In the genomic region with DNA sequence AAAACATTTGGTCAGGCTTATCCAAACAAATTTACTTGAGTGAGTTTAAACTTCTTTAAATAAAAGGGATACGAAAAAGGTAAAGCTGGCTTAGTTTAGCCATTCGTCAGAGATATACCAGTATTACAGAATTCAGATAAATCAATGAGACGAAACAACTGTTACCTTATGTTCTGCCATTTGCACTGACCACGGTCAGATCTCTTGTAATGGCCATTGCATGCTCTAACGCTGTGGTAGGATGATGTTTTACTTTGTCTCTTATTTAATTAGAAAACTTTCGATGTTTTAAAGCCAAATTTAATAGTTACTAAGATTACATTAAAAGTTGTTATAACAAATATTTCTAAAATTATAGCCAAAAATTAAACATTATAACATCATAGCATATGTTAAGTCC, we compare ENCODE assay signal across 11 cellular contexts. TPM values are rescaled to one million over a fixed set of nuclear protein-coding genes. Genes with fewer than 3 reads are reported as not detected.
DNase-seq lines count a peak whose midpoint lies in the region; ATAC-seq and TF ChIP-seq lines count a peak whose summit lies in the region.
"Had no signal": no experiment of that assay in that cellular context is flagged by ENCODE, and none has a peak within 500 bp of the region (broad histone marks: within the 10 kb centered on the region; RNA-seq: fewer than 3 reads in every experiment).

No MANE protein-coding gene starts in this region.

- ATAC-seq in RWPE2 (ENCODE audit: low read depth) (no peak), HG03432 (IDR thresholded peaks at IDR 0.05; ENCODE audit: unreplicated experiment) (no peak)
- ATAC-seq in activated naive CD4-positive, alpha-beta T cell treated with anti-CD3 and anti-CD28 coated beads, Interleukin-2, amount 50 U/mL, for 72 hours = no peak

- TF ChIP-seq CTCF in RWPE2 (IDR thresholded peaks at IDR 0.05; ENCODE audit: poor library complexity, severe bottlenecking) (no peak), fibroblast of mammary gland (conservative IDR thresholded peaks at IDR 0.05; ENCODE audit: control insufficient read depth, insufficient read depth, low read depth, low read length) (no peak)

- H3K27me3 ChIP-seq in RWPE2 (ENCODE audit: insufficient read depth, poor library complexity, severe bottlenecking) = no peaks in the 10 kb centered on the region

- H3K36me3 Mint-ChIP-seq in activated naive CD4-positive, alpha-beta T cell treated with anti-CD3 and anti-CD28 coated beads, Interleukin-2, amount 50 U/mL, for 72 hours = peaks cover 20 to 26% of the 10 kb centered on the region in 2 donors

- H3K27ac ChIP-seq in RWPE2 (ENCODE audit: poor library complexity, severe bottlenecking) = no peak overlapping the region

- peaks cover 20% of the 10 kb centered on the region for H3K36me3 ChIP-seq in RWPE2 (ENCODE audit: low read depth)

- H3K9me3 ChIP-seq in RWPE2 (ENCODE audit: severe bottlenecking) = no peaks in the 10 kb centered on the region

- DNase-seq in NCI-H748 (lab: John Stamatoyannopoulos, UW; ENCODE audit: unreplicated experiment) (peak; percentile 10), NCI-H748 treated with DMSO at 0.1 percent for 48 hours (lab: John Stamatoyannopoulos, UW) (no peak), RWPE2 (ENCODE audit: low spot score) (no peak), fibroblast of mammary gland (ENCODE audit: low read depth) (peak; percentile 10), skeletal muscle cell (ENCODE audit: low read depth) (no peak), hypothalamus (lab: John Stamatoyannopoulos, UW) (no peak)
- no peak for DNase-seq in activated naive CD4-positive, alpha-beta T cell treated with anti-CD3 and anti-CD28 coated beads, Interleukin-2, amount 50 U/mL, for 72 hours (ENCODE audit: low spot score in 2 of 2)
- DNase-seq: activated naive CD4-positive, alpha-beta T cell treated with Interleukin-2 at 50 U/mL for 16 hours; NCI-H1694 treated with DMSO at 0.1 percent for 48 hours had no signal

- H3K4me1 ChIP-seq in RWPE2 (ENCODE audit: insufficient read depth, poor library complexity, severe bottlenecking) = peaks cover 10% of the 10 kb centered on the region

- H3K4me3 ChIP-seq in RWPE2 (ENCODE audit: severe bottlenecking) = peak overlapping the region; percentile 56
- peak overlapping the region; percentile 82 for H3K4me3 ChIP-seq in fibroblast of mammary gland (ENCODE audit: control insufficient read depth, low read depth, low read length)
- peak overlapping the region; percentile 81 for H3K4me3 ChIP-seq in skeletal muscle cell (ENCODE audit: low read depth, low read length)

- H3K9me3 Mint-ChIP-seq in activated naive CD4-positive, alpha-beta T cell treated with anti-CD3 and anti-CD28 coated beads, Interleukin-2, amount 50 U/mL, for 72 hours = no peaks in the 10 kb centered on the region

- H3K27ac Mint-ChIP-seq in activated naive CD4-positive, alpha-beta T cell treated with anti-CD3 and anti-CD28 coated beads, Interleukin-2, amount 50 U/mL, for 72 hours = peak overlapping the region in 1 of 2 donors; percentile 98

RNA-seq across cellular contexts. Expression of gene C18orf54, which starts 1.5 kb away (rescaled TPM):
- total RNA-seq in activated naive CD4-positive, alpha-beta T cell treated with anti-CD3 and anti-CD28 coated beads, Interleukin-2, amount 50 U/mL, for 72 hours = 10 to 100 TPM; 11.3 to 11.7 TPM

RNA-seq across cellular contexts. Expression of gene STARD6, which starts 1.6 kb away (rescaled TPM):
- not detected for total RNA-seq in activated naive CD4-positive, alpha-beta T cell treated with anti-CD3 and anti-CD28 coated beads, Interleukin-2, amount 50 U/mL, for 72 hours
- total RNA-seq: posterior vena cava had no signal

Comparison
In these comparisons a context has a peak if more than half of its experiments do, and no peak if none do; other contexts are left out.
1. DNase-seq: peak in NCI-H748 (single experiment) and fibroblast of mammary gland (single experiment); none in NCI-H748 treated with DMSO at 0.1 percent for 48 hours (single experiment), RWPE2 (single experiment), skeletal muscle cell (single experiment), activated naive CD4-positive, alpha-beta T cell treated with anti-CD3 and anti-CD28 coated beads, Interleukin-2, amount 50 U/mL, for 72 hours (0 of 2) and hypothalamus (0 of 51).
2. Peak in every context shown above with its lines, with median percentiles within 50 percentile points of each other: H3K4me3 ChIP-seq.